ENCODE assay signal across 9 cellular contexts in genomic region chrX:104253567-104254441, GRCh38. TPM values are rescaled to one million over a fixed set of nuclear protein-coding genes. Genes with fewer than 3 reads are reported as not detected.
DNase-seq lines count a peak whose midpoint lies in the region; ATAC-seq and TF ChIP-seq lines count a peak whose summit lies in the region.
"Had no signal": no experiment of that assay in that cellular context is flagged by ENCODE, and none has a peak within 500 bp of the region (broad histone marks: within the 10 kb centered on the region; RNA-seq: fewer than 3 reads in every experiment).

No MANE protein-coding gene starts in this region.

- H3K4me3 Mint-ChIP-seq in CD4-positive, alpha-beta T cell, result peak overlapping the region; percentile 40
- H3K4me3 Mint-ChIP-seq in IgD-negative memory B cell, result peak overlapping the region in 3 of 4 donors; percentile 74 to 91 (median 82)
- H3K4me3 Mint-ChIP-seq in chondrocyte (ENCODE audit: unreplicated experiment), result peak overlapping the region; percentile 49
- H3K4me3 Mint-ChIP-seq in natural killer cell treated with Interleukin-12 subunit alpha and Interleukin-12 subunit beta and Interleukin-15 and Interleukin-18, amount 100 ng/mL, for 72 hours, result peak overlapping the region; percentile 71

- POLR2A ChIA-PET in CD4-positive, alpha-beta T cell (lab: Charles Lee), result no interaction called here

- CTCF ChIA-PET in CD4-positive, alpha-beta T cell (lab: Charles Lee), result no interaction called here

- ATAC-seq in CD4-positive, alpha-beta T cell (ENCODE audit: poor library complexity), result no peak
- ATAC-seq in natural killer cell treated with Interleukin-12 subunit alpha and Interleukin-12 subunit beta and Interleukin-15 and Interleukin-18, amount 100 ng/mL, for 72 hours, result no peak
- ATAC-seq in GM21576 (IDR thresholded peaks at IDR 0.05; ENCODE audit: unreplicated experiment) (no peak), HG02588 (IDR thresholded peaks at IDR 0.05; ENCODE audit: unreplicated experiment) (no peak)

- peaks cover 6% of the 10 kb centered on the region for H3K4me1 Mint-ChIP-seq in CD4-positive, alpha-beta T cell (ENCODE audit: low read depth)
- peaks cover 0 to 3% (median 0%) of the 10 kb centered on the region in 3 donors for H3K4me1 Mint-ChIP-seq in IgD-negative memory B cell
- peaks cover 6% of the 10 kb centered on the region for H3K4me1 Mint-ChIP-seq in chondrocyte (ENCODE audit: low read depth)
- peaks cover 0 to 6% of the 10 kb centered on the region in 2 donors for H3K4me1 Mint-ChIP-seq in natural killer cell treated with Interleukin-12 subunit alpha and Interleukin-12 subunit beta and Interleukin-15 and Interleukin-18, amount 100 ng/mL, for 72 hours (ENCODE audit: low read depth in 2 of 2)

- no peaks in the 10 kb centered on the region for H3K9me3 Mint-ChIP-seq in CD4-positive, alpha-beta T cell
- H3K9me3 Mint-ChIP-seq in IgD-negative memory B cell (no peaks in the 10 kb centered on the region), chondrocyte (ENCODE audit: low read depth) (peaks cover 1% of the 10 kb centered on the region)
- no peaks in the 10 kb centered on the region for H3K9me3 Mint-ChIP-seq in natural killer cell treated with Interleukin-12 subunit alpha and Interleukin-12 subunit beta and Interleukin-15 and Interleukin-18, amount 100 ng/mL, for 72 hours

- H3K9me3 ChIP-seq in CD4-positive, alpha-beta T cell (ENCODE audit: control insufficient read depth, low read length), result no peaks in the 10 kb centered on the region

- H3K27me3 Mint-ChIP-seq in CD4-positive, alpha-beta T cell, result peaks cover 38% of the 10 kb centered on the region
- peaks cover 24% of the 10 kb centered on the region for H3K27me3 Mint-ChIP-seq in IgD-negative memory B cell
- H3K27me3 Mint-ChIP-seq in chondrocyte (ENCODE audit: low read depth), result peaks cover 23% of the 10 kb centered on the region
- peaks cover 14 to 20% of the 10 kb centered on the region in 2 donors for H3K27me3 Mint-ChIP-seq in natural killer cell treated with Interleukin-12 subunit alpha and Interleukin-12 subunit beta and Interleukin-15 and Interleukin-18, amount 100 ng/mL, for 72 hours

- DNase-seq in CD4-positive, alpha-beta T cell, result no peak
- DNase-seq in chondrocyte (ENCODE audit: low spot score) (no peak), GM13977 (ENCODE audit: low spot score) (no peak), cortex of kidney (lab: John Stamatoyannopoulos, UW) (no peak)
- DNase-seq in natural killer cell treated with Interleukin-12 subunit alpha and Interleukin-12 subunit beta and Interleukin-15 and Interleukin-18, amount 100 ng/mL, for 72 hours (ENCODE audit: low spot score), result no peak
- DNase-seq: GF-D8 had no signal

- H3K36me3 Mint-ChIP-seq in CD4-positive, alpha-beta T cell (ENCODE audit: low read depth), result no peaks in the 10 kb centered on the region
- no peaks in the 10 kb centered on the region for H3K36me3 Mint-ChIP-seq in IgD-negative memory B cell
- H3K36me3 Mint-ChIP-seq in chondrocyte (ENCODE audit: low read depth), result peaks cover 2% of the 10 kb centered on the region
- no peaks in the 10 kb centered on the region for H3K36me3 Mint-ChIP-seq in natural killer cell treated with Interleukin-12 subunit alpha and Interleukin-12 subunit beta and Interleukin-15 and Interleukin-18, amount 100 ng/mL, for 72 hours

- no peak overlapping the region for H3K27ac ChIP-seq in CD4-positive, alpha-beta T cell (ENCODE audit: low read depth, low read length)

- H3K27me3 ChIP-seq in CD4-positive, alpha-beta T cell (ENCODE audit: control insufficient read depth, insufficient read depth, low read length), result peaks cover 29% of the 10 kb centered on the region

- no peak for TF ChIP-seq CTCF in CD4-positive, alpha-beta T cell (IDR thresholded peaks at IDR 0.05)
- TF ChIP-seq CTCF in chondrocyte (IDR thresholded peaks at IDR 0.05), result peak; percentile 36
- no peak for TF ChIP-seq CTCF in GM13977 (IDR thresholded peaks at IDR 0.05; ENCODE audit: extremely low read depth, insufficient read depth, missing control alignments)

- intact Hi-C loops in CD4-positive, alpha-beta T cell (cut with DNase I, micrococcal nuclease), result no loop called here

- no peak overlapping the region for H3K27ac Mint-ChIP-seq in CD4-positive, alpha-beta T cell
- H3K27ac Mint-ChIP-seq in IgD-negative memory B cell, result no peak overlapping the region
- no peak overlapping the region for H3K27ac Mint-ChIP-seq in chondrocyte (ENCODE audit: unreplicated experiment)
- no peak overlapping the region for H3K27ac Mint-ChIP-seq in natural killer cell treated with Interleukin-12 subunit alpha and Interleukin-12 subunit beta and Interleukin-15 and Interleukin-18, amount 100 ng/mL, for 72 hours

- in situ Hi-C loops in GM13977 (cut with MboI; ENCODE audit: low pct_unique_long_range_greater_than_20kb, low sequenced_read_pairs, unreplicated experiment), result no loop called here

RNA-seq across cellular contexts. Expression of gene ESX1, which starts 0.9 kb away (rescaled TPM):
- total RNA-seq in CD4-positive, alpha-beta T cell, result not detected
- polyA plus RNA-seq in IgD-negative memory B cell, result not detected
- not detected in 3 replicates for total RNA-seq in chondrocyte
- total RNA-seq in natural killer cell treated with Interleukin-12 subunit alpha and Interleukin-12 subunit beta and Interleukin-15 and Interleukin-18, amount 100 ng/mL, for 72 hours, result not detected
